ENCODE assay signal across 8 cellular contexts in the genomic region with DNA sequence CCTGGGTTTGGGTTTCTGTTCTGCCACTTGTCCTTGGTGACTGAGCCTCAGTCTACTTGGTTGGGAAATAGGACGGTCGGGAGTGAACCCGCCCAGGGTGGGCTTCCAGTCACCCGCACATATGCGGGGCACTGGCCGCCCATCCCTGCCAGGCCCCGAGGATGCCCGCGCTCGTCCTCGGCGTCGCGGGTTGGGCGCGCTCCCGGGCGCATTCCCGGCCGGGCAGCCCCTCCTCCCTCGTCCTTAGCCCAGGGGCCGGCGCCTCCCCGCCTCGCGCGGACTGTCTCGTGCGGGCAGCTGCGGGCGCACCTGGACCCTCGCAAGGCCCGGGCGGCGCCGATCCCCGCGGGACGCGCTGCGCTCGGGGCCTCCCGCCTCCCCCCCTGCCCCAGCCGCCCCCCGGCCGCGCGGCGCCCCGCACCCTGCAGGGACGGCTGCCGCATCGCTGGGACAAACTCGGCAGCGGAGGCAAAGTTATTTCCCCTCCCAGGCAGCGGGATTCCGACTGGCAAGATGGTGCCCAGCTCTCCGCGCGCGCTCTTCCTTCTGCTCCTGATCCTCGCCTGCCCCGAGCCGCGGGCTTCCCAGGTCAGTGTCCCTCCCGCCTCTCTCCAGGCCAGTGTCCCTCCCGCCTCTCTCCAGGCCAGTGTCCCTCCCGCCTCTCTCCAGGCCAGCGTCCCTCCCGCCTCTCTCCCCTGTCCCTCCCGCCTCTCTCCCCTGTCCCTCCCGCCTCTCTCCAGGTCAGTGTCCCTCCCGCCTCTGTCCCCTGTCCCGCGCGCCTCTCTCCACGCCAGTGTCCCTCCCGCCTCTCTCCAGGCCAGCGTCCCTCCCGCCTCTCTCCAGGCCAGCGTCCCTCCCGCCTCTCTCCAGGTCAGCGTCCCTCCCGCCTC. TPM values are rescaled to one million over a fixed set of nuclear protein-coding genes. Genes with fewer than 3 reads are reported as not detected.
DNase-seq lines count a peak whose midpoint lies in the region; FAIRE-seq and TF ChIP-seq lines count a peak whose summit lies in the region.

A gene with protein sequence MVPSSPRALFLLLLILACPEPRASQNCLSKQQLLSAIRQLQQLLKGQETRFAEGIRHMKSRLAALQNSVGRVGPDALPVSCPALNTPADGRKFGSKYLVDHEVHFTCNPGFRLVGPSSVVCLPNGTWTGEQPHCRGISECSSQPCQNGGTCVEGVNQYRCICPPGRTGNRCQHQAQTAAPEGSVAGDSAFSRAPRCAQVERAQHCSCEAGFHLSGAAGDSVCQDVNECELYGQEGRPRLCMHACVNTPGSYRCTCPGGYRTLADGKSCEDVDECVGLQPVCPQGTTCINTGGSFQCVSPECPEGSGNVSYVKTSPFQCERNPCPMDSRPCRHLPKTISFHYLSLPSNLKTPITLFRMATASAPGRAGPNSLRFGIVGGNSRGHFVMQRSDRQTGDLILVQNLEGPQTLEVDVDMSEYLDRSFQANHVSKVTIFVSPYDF (plus strand): TSS at position 243 of the 890 bp plus-strand sequence. CDS start 271 bp downstream, at position 514.

- H3K4me2 ChIP-seq in astrocyte (ENCODE audit: low read length), result peak within 1 kb of the TSS; percentile 83

- H3K27me3 ChIP-seq in astrocyte (ENCODE audit: insufficient read depth, low read length), result peaks cover 12% of the 10 kb centered on the region
- peaks cover 0 to 51% (median 11%) of the 10 kb centered on the region in 3 donors for H3K27me3 ChIP-seq in stomach

- no peak within 1 kb of the TSS for H3K27ac Mint-ChIP-seq in astrocyte (ENCODE audit: unreplicated experiment)

- H3K79me2 ChIP-seq in astrocyte (ENCODE audit: insufficient read depth, low read length), result no peaks in the 10 kb centered on the region

- H3K9ac ChIP-seq in astrocyte (ENCODE audit: low read length) (peak within 1 kb of the TSS; percentile 39), kidney (ENCODE audit: low read length in 2 of 2) (no peak within 1 kb of the TSS)

- H3K4me1 Mint-ChIP-seq in astrocyte (ENCODE audit: low read depth, unreplicated experiment), result no peaks in the 10 kb centered on the region

- H3K36me3 ChIP-seq in astrocyte (ENCODE audit: insufficient read depth, low read length) (no peaks in the 10 kb centered on the region), kidney (ENCODE audit: control insufficient read depth in 1 of 2, insufficient read depth in 2 of 2, low read length in 2 of 2) (no peaks in the 10 kb centered on the region), stomach (no peaks in the 10 kb centered on the region)

- peaks cover 49% of the 10 kb centered on the region for H3K27me3 Mint-ChIP-seq in astrocyte (ENCODE audit: low read depth, unreplicated experiment)

- TF ChIP-seq EP300 in stomach (IDR thresholded peaks at IDR 0.05), result no peak

- TF ChIP-seq CTCF in C4-2B (conservative IDR thresholded peaks at IDR 0.05) (no peak), astrocyte (IDR thresholded peaks at IDR 0.05; ENCODE audit: insufficient read depth, low read depth, low read length) (no peak), kidney (IDR thresholded peaks at IDR 0.05; ENCODE audit: borderline replicate concordance, extremely low read depth, insufficient read depth) (no peak), stomach (IDR thresholded peaks at IDR 0.05) (no peak)

- H3K4me3 Mint-ChIP-seq in astrocyte (ENCODE audit: unreplicated experiment), result peak within 1 kb of the TSS; percentile 78

- H3K9me3 ChIP-seq in astrocyte (ENCODE audit: insufficient read depth, low read depth, low read length), result no peaks in the 10 kb centered on the region
- no peaks in the 10 kb centered on the region for H3K9me3 ChIP-seq in kidney (ENCODE audit: control insufficient read depth in 1 of 2, low read length in 2 of 2)
- no peaks in the 10 kb centered on the region for H3K9me3 ChIP-seq in stomach

- no peak for TF ChIP-seq POLR2A in stomach (IDR thresholded peaks at IDR 0.05)

- intact Hi-C loops in kidney (cut with DNase I), result no loop called here
- intact Hi-C loops in stomach (cut with DNase I; ENCODE audit: low total_unique reads), result no loop called here

- WGBS in stomach, 5 donors, result 1 to 4% (median 2%) methylated on average over 25 to 84 of the region's 84 CpGs

- H3K27ac ChIP-seq in C4-2B (peak within 1 kb of the TSS; percentile 11; the same call in 1 of the 2 replicates), astrocyte (ENCODE audit: low read depth, low read length) (no peak within 1 kb of the TSS), kidney (ENCODE audit: low read depth in 2 of 2, low read length in 2 of 2) (no peak within 1 kb of the TSS), stomach (peak within 1 kb of the TSS in 2 of 5 donors; percentile 35 to 38)

- peak within 1 kb of the TSS; percentile 67 for H2AFZ ChIP-seq in astrocyte (ENCODE audit: low read depth, low read length)

- no peaks in the 10 kb centered on the region for H4K20me1 ChIP-seq in astrocyte (ENCODE audit: insufficient read depth, low read length)

- no peak for FAIRE-seq in astrocyte (lab: Jason Lieb, UNC)
- no peak for FAIRE-seq in kidney (lab: Jason Lieb, UNC)

- H3K9me3 Mint-ChIP-seq in astrocyte (ENCODE audit: unreplicated experiment), result peaks cover 3% of the 10 kb centered on the region

- DNase-seq in HS-27A (ENCODE audit: low read depth), result peak; percentile 29
- DNase-seq in astrocyte (ENCODE audit: low read depth), result no peak
- peak; percentile 80 for DNase-seq in kidney
- no peak for DNase-seq in stomach
- no peak for DNase-seq in NCI-H2081 (lab: John Stamatoyannopoulos, UW)
- no peak for DNase-seq in RKO (ENCODE audit: low spot score)
- DNase-seq in kidney tubule cell (ENCODE audit: low spot score), result no peak

- H3K4me3 ChIP-seq in astrocyte (ENCODE audit: insufficient read depth, low read depth, low read length), result peak within 1 kb of the TSS; percentile 55
- peak within 1 kb of the TSS; percentile 44 to 51 for H3K4me3 ChIP-seq in kidney (ENCODE audit: low read length in 2 of 2)
- H3K4me3 ChIP-seq in stomach, result peak within 1 kb of the TSS; percentile 52 to 77 (median 62)

- H3K36me3 Mint-ChIP-seq in astrocyte (ENCODE audit: low read depth, unreplicated experiment), result no peaks in the 10 kb centered on the region

- peaks cover 7% of the 10 kb centered on the region for H3K4me1 ChIP-seq in astrocyte (ENCODE audit: insufficient read depth, low read length)
- H3K4me1 ChIP-seq in kidney (ENCODE audit: control insufficient read depth in 1 of 2, insufficient read depth in 1 of 2, low read depth in 1 of 2, low read length in 2 of 2), result peaks cover 0 to 6% of the 10 kb centered on the region in 2 donors
- H3K4me1 ChIP-seq in stomach, result peaks cover 15 to 21% (median 17%) of the 10 kb centered on the region in 4 donors

RNA-seq across cellular contexts. Expression of the gene that starts here (rescaled TPM):
- total RNA-seq in astrocyte, result not detected in 2 replicates
- 4.6 TPM for total RNA-seq in kidney
- 0.71 TPM for polyA plus RNA-seq in kidney (ENCODE audit: insufficient read depth, low read depth, low replicate concordance)
- 1 to 10 TPM in 4 of 5 donors, not detected in 1; 2.0 to 5.1 (median 3.5) TPM for total RNA-seq in stomach
- 1 to 10 TPM in 1 of 3 donors, under 1 TPM in 2; 0.40 to 1.2 (median 0.50) TPM for polyA plus RNA-seq in stomach

Comparison
In these comparisons a context has a peak if more than half of its experiments do, and no peak if none do; other contexts are left out.
1. DNase-seq: peak in HS-27A (single experiment) and kidney (single experiment); none in astrocyte (single experiment), stomach (single experiment), NCI-H2081 (0 of 2), RKO (single experiment) and kidney tubule cell (single experiment).
2. Peak in every context shown above with its lines, with median percentiles within 50 percentile points of each other: H3K4me3 ChIP-seq.